1 cellular context compared by ENCODE assay signal in the genomic region with DNA sequence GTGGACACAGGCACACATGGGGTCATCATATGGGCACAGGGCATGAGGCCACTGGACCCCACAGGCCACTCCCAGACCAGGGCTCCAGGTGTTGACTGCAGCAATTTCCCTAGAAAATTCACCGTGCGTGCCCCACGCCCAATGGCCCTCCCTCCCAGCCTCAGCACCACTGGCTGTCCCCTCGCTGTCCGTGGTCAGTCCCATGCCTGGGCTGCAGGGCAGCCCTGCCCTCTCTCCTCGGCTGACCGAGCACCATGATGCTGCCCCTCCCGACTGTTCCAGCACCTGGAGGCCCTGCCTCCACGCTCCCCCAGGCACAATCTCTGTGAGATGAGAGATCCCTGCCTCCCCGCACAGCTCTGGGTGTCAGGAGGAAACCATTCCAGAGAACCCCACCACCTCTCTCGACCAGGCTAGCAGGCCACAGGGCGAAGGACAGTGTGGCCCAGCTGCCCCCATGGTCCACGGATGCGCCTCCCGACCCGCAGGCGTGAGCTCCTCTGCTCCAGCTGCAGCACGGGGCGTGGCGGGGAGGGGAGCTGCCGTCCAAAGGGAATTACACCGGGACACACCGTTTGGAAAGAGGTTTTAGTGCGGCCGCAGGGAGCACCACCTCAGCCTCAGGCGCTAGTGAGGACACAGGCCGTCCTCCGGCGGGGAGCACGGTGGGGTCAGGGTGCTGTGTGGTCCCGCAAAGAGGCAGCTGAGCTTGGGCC.
TF ChIP-seq lines count a peak whose summit lies in the region.

No MANE protein-coding gene starts in this region.

TF ChIP-seq in K562, 482 proteins besides CTCF, POLR2A, EP300 and RAD21:
- TF ChIP-seq ETS2 (tag; IDR thresholded peaks at IDR 0.05; ENCODE audit: borderline replicate concordance, poor library complexity, severe bottlenecking) (no peak), ZNF263 (CRISPR knock-in tag; IDR thresholded peaks at IDR 0.05; ENCODE audit: borderline replicate concordance) (peak; percentile 54), POLR2G (IDR thresholded peaks at IDR 0.05; ENCODE audit: low read depth, low read length) (peak; percentile 52; the same call in 1 of the 2 replicates), RBM22 (IDR thresholded peaks at IDR 0.05; ENCODE audit: low read depth, low read length, poor library complexity, severe bottlenecking) (peak; percentile 26)
